Comparison of ENCODE assay signal across 2 cellular contexts in genomic region chr1:234755449-234755863, GRCh38.
A peak's percentile ranks its signal among the peaks of the same experiment; 100 is the strongest.
TF ChIP-seq lines count a peak whose summit lies in the region.

No MANE protein-coding gene starts in this region.

TF ChIP-seq in SK-N-SH, 30 proteins besides CTCF, POLR2A, EP300 and RAD21 (continued from another document):
- TF ChIP-seq USF2 (IDR thresholded peaks at IDR 0.05; ENCODE audit: borderline replicate concordance, low read depth, low read length) (peak; percentile 61), EZH2phosphoT487 (IDR thresholded peaks at IDR 0.05; ENCODE audit: borderline replicate concordance, low read depth) (no peak), POLR2AphosphoS5 (IDR thresholded peaks at IDR 0.05; ENCODE audit: low read depth, low read length) (peak; percentile 13; the same call in 1 of the 2 replicates), MAX (IDR thresholded peaks at IDR 0.05; ENCODE audit: low read depth) (peak; percentile 90), PBX3 (IDR thresholded peaks at IDR 0.05) (peak; percentile 35; the same call in 1 of the 2 replicates), NFIC (IDR thresholded peaks at IDR 0.05; ENCODE audit: borderline replicate concordance) (peak; percentile 87), FOXM1 (IDR thresholded peaks at IDR 0.05; ENCODE audit: low read depth) (no peak), TAF1 (IDR thresholded peaks at IDR 0.05; ENCODE audit: borderline replicate concordance, low read depth, low read length) (no peak)
TF ChIP-seq in SK-N-SH: peak in this region for 7.

TF ChIP-seq in WTC11, 78 proteins besides CTCF, POLR2A, EP300 and RAD21 (continued from another document):
- no peak for TF ChIP-seq ATF6 (CRISPR knock-in tag; IDR thresholded peaks at IDR 0.05)
TF ChIP-seq in WTC11: peak in this region for 0.
